ENCODE assay signal across 9 cellular contexts in the genomic region with DNA sequence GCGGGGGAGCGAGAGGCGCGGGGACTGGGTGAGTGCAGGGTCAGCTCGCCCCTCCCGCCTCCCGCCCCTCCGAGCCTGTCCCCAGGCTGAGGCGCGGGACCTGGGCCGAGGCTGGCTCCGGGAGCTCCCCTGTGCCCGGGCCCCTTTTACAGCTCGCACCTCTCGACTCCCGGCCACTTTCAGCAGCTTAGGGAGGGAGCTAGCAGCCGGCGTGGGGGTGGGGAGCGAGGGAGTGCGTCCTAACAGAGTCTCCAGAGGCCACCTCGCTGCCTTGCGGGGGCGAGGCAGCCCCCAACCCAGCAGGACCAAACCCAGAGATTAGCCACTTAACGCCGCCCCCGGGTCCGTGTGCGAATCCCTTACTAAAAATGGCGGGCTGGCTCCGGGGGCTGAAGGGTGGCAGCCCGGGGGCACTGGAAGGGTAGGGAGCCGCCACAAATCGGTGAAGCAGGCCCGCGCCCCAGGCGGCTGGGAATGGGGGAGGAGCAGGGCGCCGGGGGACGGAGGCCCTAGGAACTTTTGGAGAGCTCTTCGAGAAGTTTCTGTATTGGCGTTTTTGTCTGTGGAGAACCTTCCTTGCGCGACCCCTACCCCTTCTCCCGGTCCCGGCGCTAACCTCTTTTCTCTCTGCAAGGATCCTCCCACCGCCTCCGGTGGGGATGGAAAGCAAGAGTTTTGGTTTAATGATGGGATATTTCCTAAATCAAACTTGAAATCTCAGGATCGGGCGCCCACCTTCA. TPM values are rescaled to one million over a fixed set of nuclear protein-coding genes. Genes with fewer than 3 reads are reported as not detected.
DNase-seq lines count a peak whose midpoint lies in the region; ATAC-seq and TF ChIP-seq lines count a peak whose summit lies in the region.
"Had no signal": no experiment of that assay in that cellular context is flagged by ENCODE, and none has a peak within 500 bp of the region (broad histone marks: within the 10 kb centered on the region; RNA-seq: fewer than 3 reads in every experiment).

No MANE protein-coding gene starts in this region.

- H4K91ac ChIP-seq in trophoblast cell (ENCODE audit: low read depth, low read length): no peak overlapping the region

- H2AK5ac ChIP-seq in trophoblast cell (ENCODE audit: low read length): no peak overlapping the region

- H2AFZ ChIP-seq in Loucy (ENCODE audit: low read length) (peak overlapping the region; percentile 78), trophoblast cell (ENCODE audit: insufficient read depth, low read length, poor library complexity) (no peak overlapping the region)

- DNase-seq in esophagus squamous epithelium (lab: John Stamatoyannopoulos, UW) (no peak), trophoblast cell (no peak), mucosa of descending colon (no peak), DMS79 (lab: John Stamatoyannopoulos, UW) (no peak)
- no peak for DNase-seq in CD8-positive, alpha-beta memory T cell
- DNase-seq: activated B cell treated with CpG ODN at 0.5 μM for 24 hours had no signal

- no peak overlapping the region for H3K14ac ChIP-seq in trophoblast cell (ENCODE audit: low read length)

- no peak overlapping the region for H3K27ac Mint-ChIP-seq in CD8-positive, alpha-beta memory T cell

- H2BK120ac ChIP-seq in trophoblast cell (ENCODE audit: insufficient read depth, low read length, poor library complexity): no peak overlapping the region

- intact Hi-C loops in esophagus squamous epithelium (cut with DNase I) (loop anchor here (5.0 kb wide), 1 partner anchor 645 kb away; a partner anchor contains a TSS), mucosa of descending colon (cut with DNase I, micrococcal nuclease) (no loop called here)

- TF ChIP-seq CTCF in C4-2B (conservative IDR thresholded peaks at IDR 0.05): no peak
- TF ChIP-seq CTCF in Loucy (conservative IDR thresholded peaks at IDR 0.05; ENCODE audit: low read length): no peak
- TF ChIP-seq CTCF in esophagus squamous epithelium (IDR thresholded peaks at IDR 0.05): peak in 1 of 6 experiments; percentile 8
- TF ChIP-seq CTCF in mucosa of descending colon (IDR thresholded peaks at IDR 0.05): no peak

- peak overlapping the region; percentile 81 for H3K9ac ChIP-seq in Loucy (ENCODE audit: low read depth, low read length, poor library complexity, severe bottlenecking)
- no peak overlapping the region for H3K9ac ChIP-seq in trophoblast cell (ENCODE audit: low read length)

- peaks cover 12% of the 10 kb centered on the region for H4K20me1 ChIP-seq in Loucy (ENCODE audit: insufficient read depth, low read length, poor library complexity, severe bottlenecking)

- no peak overlapping the region for H4K8ac ChIP-seq in trophoblast cell (ENCODE audit: low read depth, low read length)

- H3K79me1 ChIP-seq in trophoblast cell (ENCODE audit: low read length): no peaks in the 10 kb centered on the region

- no peak overlapping the region for H3K4me3 Mint-ChIP-seq in CD8-positive, alpha-beta memory T cell

- no peaks in the 10 kb centered on the region for H3K36me3 Mint-ChIP-seq in CD8-positive, alpha-beta memory T cell

- H3K4me3 ChIP-seq in Loucy (ENCODE audit: low read length, poor library complexity, severe bottlenecking) (peak overlapping the region; percentile 85), esophagus squamous epithelium (peak overlapping the region; percentile 63 to 81 (median 73)), trophoblast cell (ENCODE audit: low read depth, low read length) (peak overlapping the region; percentile 39), mucosa of descending colon (no peak overlapping the region)
- H3K4me3 ChIP-seq in CD8-positive, alpha-beta memory T cell (ENCODE audit: low read length): no peak overlapping the region

- CTCF ChIA-PET in CD8-positive, alpha-beta memory T cell (lab: Charles Lee): no interaction called here

- peaks cover 51 to 64% of the 10 kb centered on the region in 2 donors for H3K27me3 Mint-ChIP-seq in CD8-positive, alpha-beta memory T cell

- peaks cover 4% of the 10 kb centered on the region; the same call in 1 of the 2 replicates for H3F3A ChIP-seq in Loucy (ENCODE audit: low read depth)

- ATAC-seq in GM21737 (IDR thresholded peaks at IDR 0.05; ENCODE audit: unreplicated experiment) (no peak), mucosa of descending colon (no peak)

- no peak overlapping the region for H2BK12ac ChIP-seq in trophoblast cell (ENCODE audit: low read length)

- no peaks in the 10 kb centered on the region for H3K9me2 ChIP-seq in Loucy (replicated peaks; ENCODE audit: low read depth, low read length)

- H3K27me3 ChIP-seq in Loucy (ENCODE audit: insufficient read depth, low read length, poor library complexity, severe bottlenecking) (peaks cover 33% of the 10 kb centered on the region), esophagus squamous epithelium (peaks cover 0 to 100% (median 22%) of the 10 kb centered on the region in 4 donors), trophoblast cell (ENCODE audit: insufficient read depth, low read length) (peaks cover 92% of the 10 kb centered on the region)
- H3K27me3 ChIP-seq in CD8-positive, alpha-beta memory T cell (ENCODE audit: insufficient read depth, low read length, poor library complexity, severe bottlenecking): no peaks in the 10 kb centered on the region

- no peak overlapping the region for H3K4ac ChIP-seq in trophoblast cell (ENCODE audit: low read depth, low read length)

- H3K9me3 ChIP-seq in Loucy (ENCODE audit: insufficient read depth, low read depth, low read length): no peaks in the 10 kb centered on the region
- H3K9me3 ChIP-seq in esophagus squamous epithelium: no peaks in the 10 kb centered on the region
- H3K9me3 ChIP-seq in trophoblast cell (ENCODE audit: insufficient read depth, low read depth, low read length): peaks cover 8% of the 10 kb centered on the region
- no peaks in the 10 kb centered on the region for H3K9me3 ChIP-seq in CD8-positive, alpha-beta memory T cell (ENCODE audit: low read length)
- no peaks in the 10 kb centered on the region for H3K9me3 ChIP-seq in mucosa of descending colon

- POLR2A ChIA-PET in CD8-positive, alpha-beta memory T cell (lab: Charles Lee): no interaction called here

- H3K4me1 ChIP-seq in Loucy (ENCODE audit: insufficient read depth, low read length, poor library complexity, severe bottlenecking): peaks cover 26% of the 10 kb centered on the region
- peaks cover 22 to 82% (median 30%) of the 10 kb centered on the region in 3 donors for H3K4me1 ChIP-seq in esophagus squamous epithelium
- H3K4me1 ChIP-seq in trophoblast cell (ENCODE audit: control insufficient read depth in 1 of 2, insufficient read depth in 2 of 2, low read length in 2 of 2): peaks cover 12 to 19% of the 10 kb centered on the region in 2 experiments
- H3K4me1 ChIP-seq in CD8-positive, alpha-beta memory T cell (ENCODE audit: insufficient read depth, low read length): no peaks in the 10 kb centered on the region
- peaks cover 35% of the 10 kb centered on the region for H3K4me1 ChIP-seq in mucosa of descending colon (ENCODE audit: low read depth)

- H3K79me2 ChIP-seq in Loucy (ENCODE audit: insufficient read depth, low read length): peaks cover 58% of the 10 kb centered on the region
- H3K79me2 ChIP-seq in trophoblast cell (ENCODE audit: control insufficient read depth, insufficient read depth, low read length, poor library complexity): no peaks in the 10 kb centered on the region

- no peak overlapping the region for H2BK5ac ChIP-seq in trophoblast cell (ENCODE audit: low read depth, low read length, poor library complexity)

- peak overlapping the region; percentile 87 for H3K27ac ChIP-seq in C4-2B
- peak overlapping the region; percentile 90 to 97 (median 94) for H3K27ac ChIP-seq in esophagus squamous epithelium
- no peak overlapping the region for H3K27ac ChIP-seq in trophoblast cell (ENCODE audit: low read depth, low read length)
- no peak overlapping the region for H3K27ac ChIP-seq in CD8-positive, alpha-beta memory T cell (ENCODE audit: low read depth, low read length)

- H3K4me1 Mint-ChIP-seq in CD8-positive, alpha-beta memory T cell: peaks cover 10 to 38% (median 15%) of the 10 kb centered on the region in 3 donors

- H3K36me3 ChIP-seq in Loucy (ENCODE audit: insufficient read depth, low read length) (peaks cover 7% of the 10 kb centered on the region; the same call in 1 of the 2 replicates), esophagus squamous epithelium (peaks cover 0 to 11% (median 0%) of the 10 kb centered on the region in 3 donors), trophoblast cell (ENCODE audit: control insufficient read depth in 1 of 2, insufficient read depth in 2 of 2, low read length in 2 of 2) (no peaks in the 10 kb centered on the region), mucosa of descending colon (ENCODE audit: low read depth) (no peaks in the 10 kb centered on the region)
- no peaks in the 10 kb centered on the region for H3K36me3 ChIP-seq in CD8-positive, alpha-beta memory T cell (ENCODE audit: insufficient read depth, low read length)

- H3K18ac ChIP-seq in trophoblast cell (ENCODE audit: low read length): no peak overlapping the region

- no peak overlapping the region for H4K12ac ChIP-seq in trophoblast cell (ENCODE audit: low read depth, low read length)

- H3K4me2 ChIP-seq in Loucy (ENCODE audit: low read depth, low read length, poor library complexity, severe bottlenecking): peak overlapping the region; percentile 65
- peak overlapping the region; percentile 64 for H3K4me2 ChIP-seq in trophoblast cell (ENCODE audit: low read length)

- H3K9me3 Mint-ChIP-seq in CD8-positive, alpha-beta memory T cell: peaks cover 0 to 2% (median 1%) of the 10 kb centered on the region in 5 donors
- H3K9me3 Mint-ChIP-seq: activated B cell treated with CpG ODN at 0.5 μM for 24 hours had no signal

- WGBS in esophagus squamous epithelium, 2 donors: 0 to 1% methylated on average over 1 to 18 of the region's 50 CpGs
- WGBS in trophoblast cell (ENCODE audit: extremely low coverage, insufficient coverage, insufficient read length): no CpG with 5 or more reads among the region's 50 CpGs

- no peak for TF ChIP-seq POLR2A in esophagus squamous epithelium (IDR thresholded peaks at IDR 0.05)

- H3K23ac ChIP-seq in trophoblast cell (ENCODE audit: low read length): no peak overlapping the region

RNA-seq across cellular contexts. Expression of a gene that starts 0.6 kb away (rescaled TPM):
- total RNA-seq in esophagus squamous epithelium (10 to 100 TPM; 18.1 to 27.4 (median 26.4) TPM), mucosa of descending colon (under 1 TPM in 1 of 3 donors, not detected in 2; 0.44 TPM)
- polyA plus RNA-seq in trophoblast cell (2013): 4.3 and 4.7 TPM in 2 replicates
- not detected for total RNA-seq in CD8-positive, alpha-beta memory T cell
- not detected for polyA plus RNA-seq in CD8-positive, alpha-beta memory T cell
- total RNA-seq: activated B cell treated with CpG ODN at 0.5 μM for 24 hours had no signal

Comparison
In these comparisons a context has a peak if more than half of its experiments do, and no peak if none do; other contexts are left out.
1. H3K27ac ChIP-seq: peak in C4-2B (single experiment) and esophagus squamous epithelium (4 of 4); none in trophoblast cell (single experiment) and CD8-positive, alpha-beta memory T cell (single experiment).
2. H3K4me3 ChIP-seq: peak in Loucy (single experiment), esophagus squamous epithelium (4 of 4) and trophoblast cell (single experiment); none in CD8-positive, alpha-beta memory T cell (single experiment) and mucosa of descending colon (single experiment).
3. RNA of a gene that starts 0.6 kb away (total RNA-seq): 18.1 to 27.4 TPM in esophagus squamous epithelium; 0.44 TPM in mucosa of descending colon and not detected in CD8-positive, alpha-beta memory T cell; every median in the first group is over 10 times any median in the second.